Comparison of ENCODE assay signal across 25 cellular contexts in genomic region chr12:15620726-15621125, GRCh38.
"Had no signal": no experiment of that assay in that cellular context is flagged by ENCODE, and none has a peak within 500 bp of the region (broad histone marks: within the 10 kb centered on the region; RNA-seq: fewer than 3 reads in every experiment).

No MANE protein-coding gene starts in this region.

- H3K27ac ChIP-seq: epithelial cell of prostate, esophagus squamous epithelium, pancreas, psoas muscle, VCaP had no signal

- H3K4me3 ChIP-seq: esophagus squamous epithelium, pancreas, psoas muscle, tibial nerve had no signal

- H3K27me3 Mint-ChIP-seq: activated naive CD8-positive, alpha-beta T cell treated with anti-CD3 and anti-CD28 coated beads, Interleukin-2, amount 10 ng/mL, durations not matched to agents 7 days and 5 days; dendritic cell treated with granulocyte-macrophage colony-stimulating factor and Interleukin-4, amounts not matched to agents 40 ng/mL and 50 ng/mL, for 4 days had no signal

- FAIRE-seq: astrocyte, islet of Langerhans, pancreas, TTC549 had no signal

- H3K4me1 Mint-ChIP-seq: activated naive CD4-positive, alpha-beta T cell treated with anti-CD3 and anti-CD28 coated beads, Interleukin-2, amount 10 ng/mL, durations not matched to agents 7 days and 5 days; activated naive CD8-positive, alpha-beta T cell treated with anti-CD3 and anti-CD28 coated beads, Interleukin-2, amount 10 ng/mL, durations not matched to agents 7 days and 5 days; naive thymus-derived CD4-positive, alpha-beta T cell had no signal

- H3K4me1 ChIP-seq: pancreas, psoas muscle had no signal

- DNase-seq: activated CD4-positive, alpha-beta memory T cell treated with anti-CD3 and anti-CD28 coated beads for 36 hours; activated CD4-positive, alpha-beta T cell treated with anti-CD3 and anti-CD28 coated beads for 48 hours; activated CD8-positive, alpha-beta memory T cell treated with anti-CD3 and anti-CD28 coated beads, Interleukin-2, amount 50 U/mL, for 4 hours; activated gamma-delta T cell; activated naive CD4-positive, alpha-beta T cell treated with anti-CD3 and anti-CD28 coated beads, Interleukin-2, amount 10 ng/mL, durations not matched to agents 7 days and 5 days; activated naive CD8-positive, alpha-beta T cell treated with anti-CD3 and anti-CD28 coated beads, Interleukin-2, amount 10 ng/mL, durations not matched to agents 7 days and 5 days; activated T-cell treated with anti-CD3 and anti-CD28 coated beads, Interleukin-2, amount 50 U/mL, for 1 hour; caudate nucleus; effector CD4-positive, alpha-beta T cell; esophagus squamous epithelium; left ventricle myocardium superior; mammary epithelial cell; naive thymus-derived CD4-positive, alpha-beta T cell; pancreas; psoas muscle; stimulated activated naive CD4-positive, alpha-beta T cell treated with Interleukin-2 at 50 U/mL for 16 hours; T-helper 9 cell had no signal

- H3K9me3 ChIP-seq: esophagus squamous epithelium, pancreas, psoas muscle, tibial nerve had no signal

- H3K27me3 ChIP-seq: esophagus squamous epithelium, pancreas, tibial nerve had no signal

- H3K36me3 Mint-ChIP-seq: activated CD4-positive, alpha-beta memory T cell treated with anti-CD3 and anti-CD28 coated beads for 36 hours; activated naive CD4-positive, alpha-beta T cell treated with anti-CD3 and anti-CD28 coated beads, Interleukin-2, amount 10 ng/mL, durations not matched to agents 7 days and 5 days; activated naive CD8-positive, alpha-beta T cell treated with anti-CD3 and anti-CD28 coated beads, Interleukin-2, amount 10 ng/mL, durations not matched to agents 7 days and 5 days had no signal

- H3K27ac Mint-ChIP-seq: activated CD4-positive, alpha-beta memory T cell treated with anti-CD3 and anti-CD28 coated beads for 36 hours; activated naive CD4-positive, alpha-beta T cell treated with anti-CD3 and anti-CD28 coated beads, Interleukin-2, amount 10 ng/mL, durations not matched to agents 7 days and 5 days; activated naive CD8-positive, alpha-beta T cell treated with anti-CD3 and anti-CD28 coated beads, Interleukin-2, amount 10 ng/mL, durations not matched to agents 7 days and 5 days; dendritic cell treated with granulocyte-macrophage colony-stimulating factor and Interleukin-4, amounts not matched to agents 40 ng/mL and 50 ng/mL, for 4 days; naive thymus-derived CD4-positive, alpha-beta T cell had no signal

- H3K4me3 Mint-ChIP-seq: activated CD4-positive, alpha-beta memory T cell treated with anti-CD3 and anti-CD28 coated beads for 36 hours; activated naive CD4-positive, alpha-beta T cell treated with anti-CD3 and anti-CD28 coated beads, Interleukin-2, amount 10 ng/mL, durations not matched to agents 7 days and 5 days; activated naive CD8-positive, alpha-beta T cell treated with anti-CD3 and anti-CD28 coated beads, Interleukin-2, amount 10 ng/mL, durations not matched to agents 7 days and 5 days; dendritic cell treated with granulocyte-macrophage colony-stimulating factor and Interleukin-4, amounts not matched to agents 40 ng/mL and 50 ng/mL, for 4 days; mesothelial cell of epicardium; naive thymus-derived CD4-positive, alpha-beta T cell had no signal
